28 cellular contexts compared by ENCODE assay signal in genomic region chr20:5447188-5447587, GRCh38.
"Had no signal": no experiment of that assay in that cellular context is flagged by ENCODE, and none has a peak within 500 bp of the region (broad histone marks: within the 10 kb centered on the region; RNA-seq: fewer than 3 reads in every experiment).

No MANE protein-coding gene starts in this region.

- H3K4me3 ChIP-seq: colonic mucosa, coronary artery, dorsolateral prefrontal cortex, esophagus muscularis mucosa, esophagus squamous epithelium, gastrocnemius medialis, gastroesophageal sphincter, heart left ventricle, heart right ventricle had no signal

- H3K27me3 ChIP-seq: colonic mucosa, gastrocnemius medialis had no signal

- ATAC-seq: effector memory CD8-positive, alpha-beta T cell; esophagus mucosa; foreskin keratinocyte; gastrocnemius medialis; gastroesophageal sphincter; heart left ventricle; heart right ventricle had no signal

- H3K27ac ChIP-seq: colonic mucosa, coronary artery, dorsolateral prefrontal cortex, epithelial cell of prostate, esophagus muscularis mucosa, esophagus squamous epithelium, foreskin keratinocyte, gastrocnemius medialis, gastroesophageal sphincter, heart left ventricle, heart right ventricle had no signal

- FAIRE-seq: colon, endometrium, endothelial cell of umbilical vein, frontal cortex had no signal

- DNase-seq: colonic mucosa; cortex of kidney; dermis blood vessel endothelial cell; dorsolateral prefrontal cortex; effector CD4-positive, alpha-beta T cell; effector CD8-positive, alpha-beta T cell; effector memory CD4-positive, alpha-beta T cell; effector memory CD8-positive, alpha-beta T cell; endodermal cell; erythroblast; esophagus squamous epithelium; foreskin fibroblast; foreskin keratinocyte; foreskin melanocyte; gastrocnemius medialis; glutamatergic neuron; head of caudate nucleus; heart left ventricle; heart right ventricle had no signal

- H3K9me3 ChIP-seq: colonic mucosa, esophagus muscularis mucosa, esophagus squamous epithelium, gastrocnemius medialis, gastroesophageal sphincter, heart left ventricle, heart right ventricle had no signal

- H3K36me3 ChIP-seq: colonic mucosa, esophagus muscularis mucosa, esophagus squamous epithelium, gastrocnemius medialis, gastroesophageal sphincter, heart left ventricle, heart right ventricle had no signal

- H3K4me1 ChIP-seq: colonic mucosa, esophagus muscularis mucosa, esophagus squamous epithelium, foreskin keratinocyte, gastrocnemius medialis, gastroesophageal sphincter, heart left ventricle, heart right ventricle had no signal
